8 cellular contexts compared by ENCODE assay signal in the genomic region with DNA sequence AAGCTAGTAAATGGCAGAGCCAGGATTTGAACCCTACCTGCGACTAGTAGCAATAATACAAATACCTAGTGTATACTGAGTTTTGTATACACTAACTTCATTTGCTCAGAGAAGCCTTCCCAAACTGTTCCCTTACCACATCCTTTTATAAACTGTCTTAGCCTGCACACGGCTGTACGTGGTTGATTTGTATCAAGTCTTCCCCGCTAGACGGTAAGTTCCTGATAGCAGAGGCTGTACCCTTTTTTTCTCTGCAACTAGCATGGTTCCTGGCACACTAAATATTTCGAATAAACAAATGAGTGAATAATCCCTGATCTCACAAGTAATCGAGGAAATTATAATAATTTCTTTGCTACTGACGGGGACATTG. TPM values are rescaled to one million over a fixed set of nuclear protein-coding genes. Genes with fewer than 3 reads are reported as not detected.
DNase-seq lines count a peak whose midpoint lies in the region; ATAC-seq and TF ChIP-seq lines count a peak whose summit lies in the region.

No MANE protein-coding gene starts in this region.

- dilution Hi-C loops in IMR-90 (cut with HindIII; ENCODE audit: low sequenced_read_pairs, unreplicated experiment), result no loop called here

- no peak overlapping the region for H2BK120ac ChIP-seq in IMR-90 (ENCODE audit: low read depth, low read length)

- H4K5ac ChIP-seq in IMR-90 (ENCODE audit: low read depth, low read length), result peak overlapping the region; percentile 72; the same call in 1 of the 2 replicates

- peak overlapping the region; percentile 38; the same call in 1 of the 2 replicates for H2AK5ac ChIP-seq in IMR-90 (ENCODE audit: low read depth, low read length)

- peak overlapping the region; percentile 98 for H3K4me3 Mint-ChIP-seq in central memory CD8-positive, alpha-beta T cell

- intact Hi-C loops in A673 (cut with micrococcal nuclease; ENCODE audit: unreplicated experiment) (loop anchor here (5.0 kb wide), 1 partner anchor 77 kb away; a partner anchor contains a TSS), IMR-90 (cut with micrococcal nuclease) (loop anchor here (2.0 kb wide), 1 partner anchor 76 kb away; a partner anchor contains a TSS)

- peak; percentile 7; the same call in 1 of the 2 replicates for TF ChIP-seq POLR2A in IMR-90 (IDR thresholded peaks at IDR 0.05; ENCODE audit: low read depth, low read length)

- H3K18ac ChIP-seq in IMR-90 (ENCODE audit: low read depth, low read length), result no peak overlapping the region

- H3K9me3 ChIP-seq in A673 (ENCODE audit: low read depth, low read length, poor library complexity, severe bottlenecking) (no peaks in the 10 kb centered on the region), IMR-90 (ENCODE audit: control insufficient read depth, insufficient read depth, low read length) (no peaks in the 10 kb centered on the region), mucosa of stomach (ENCODE audit: control insufficient read depth, low read length) (no peaks in the 10 kb centered on the region)

- in situ Hi-C loops in IMR-90 (cut with MboI; ENCODE audit: low sequenced_read_pairs), result no loop called here

- H3K27ac ChIP-seq in A673 (ENCODE audit: low read depth, low read length, poor library complexity, severe bottlenecking), result peak overlapping the region; percentile 70
- H3K27ac ChIP-seq in IMR-90 (ENCODE audit: insufficient read depth, low read length), result peak overlapping the region; percentile 27; the same call in 1 of the 2 replicates

- peak overlapping the region; percentile 89 for H3K4me2 ChIP-seq in IMR-90 (ENCODE audit: low read depth, low read length)

- no peaks in the 10 kb centered on the region; the same call in 1 of the 2 replicates for H4K20me1 ChIP-seq in IMR-90 (ENCODE audit: insufficient read depth, low read length)

- no peaks in the 10 kb centered on the region for H3K27me3 ChIP-seq in A673 (replicated peaks; ENCODE audit: insufficient read depth, low read depth, low read length, poor library complexity)
- H3K27me3 ChIP-seq in IMR-90 (ENCODE audit: control insufficient read depth, insufficient read depth, low read length), result no peaks in the 10 kb centered on the region
- H3K27me3 ChIP-seq in mucosa of stomach (ENCODE audit: control insufficient read depth, insufficient read depth, low read length), result no peaks in the 10 kb centered on the region

- peak overlapping the region; percentile 70 for H3K4me3 ChIP-seq in A673 (ENCODE audit: low read depth, low read length, poor library complexity, severe bottlenecking)
- peak overlapping the region; percentile 85 for H3K4me3 ChIP-seq in IMR-90 (ENCODE audit: insufficient read depth, low read depth, low read length)
- H3K4me3 ChIP-seq in mucosa of stomach (ENCODE audit: low read length), result peak overlapping the region; percentile 100

- peaks cover 24% of the 10 kb centered on the region for H3K36me3 Mint-ChIP-seq in central memory CD8-positive, alpha-beta T cell (ENCODE audit: insufficient read depth)

- peak overlapping the region; percentile 98 for H3K27ac Mint-ChIP-seq in central memory CD8-positive, alpha-beta T cell (ENCODE audit: low read depth)

- peaks cover 31% of the 10 kb centered on the region for H3K4me1 Mint-ChIP-seq in central memory CD8-positive, alpha-beta T cell

- peak overlapping the region; percentile 39 for H3K56ac ChIP-seq in IMR-90 (ENCODE audit: extremely low read depth, insufficient read depth, low read length)

- peak overlapping the region; percentile 90; the same call in 1 of the 2 replicates for H3K9ac ChIP-seq in IMR-90 (ENCODE audit: low read depth, low read length)
- peak overlapping the region; percentile 99 for H3K9ac ChIP-seq in mucosa of stomach (ENCODE audit: low read length)

- no peak overlapping the region for H2AK9ac ChIP-seq in IMR-90 (replicated peaks; ENCODE audit: low read depth, low read length, poor library complexity)

- no CpG with 5 or more reads among the region's 8 CpGs for WGBS in IMR-90 (ENCODE audit: extremely low coverage in 2 of 2, insufficient read length in 1 of 2), 2 experiments

- no peaks in the 10 kb centered on the region for H3K27me3 Mint-ChIP-seq in central memory CD8-positive, alpha-beta T cell

- peaks cover 13% of the 10 kb centered on the region for H3K36me3 ChIP-seq in A673 (ENCODE audit: insufficient read depth, low read length, poor library complexity, severe bottlenecking)
- peaks cover 12% of the 10 kb centered on the region for H3K36me3 ChIP-seq in IMR-90 (ENCODE audit: control insufficient read depth, insufficient read depth, low read length)
- H3K36me3 ChIP-seq in mucosa of stomach (ENCODE audit: control insufficient read depth, insufficient read depth, low read length), result no peaks in the 10 kb centered on the region

- peak overlapping the region; percentile 82 to 92 for H4K8ac ChIP-seq in IMR-90 (ENCODE audit: low read depth in 2 of 2, low read length in 2 of 2)

- DNase-seq in A673 (ENCODE audit: low spot score), result no peak
- no peak for DNase-seq in IMR-90
- DNase-seq in central memory CD8-positive, alpha-beta T cell (ENCODE audit: low spot score in 2 of 2), result no peak
- no peak for DNase-seq in stimulated activated naive CD4-positive, alpha-beta T cell treated with Interleukin-2 at 50 U/mL for 16 hours (lab: John Stamatoyannopoulos, UW)
- no peak for DNase-seq in activated CD4-positive, CD25-positive, alpha-beta regulatory T cell treated with anti-CD3 and anti-CD28 coated beads, Interleukin-2, amount 50 U/mL, for 72 hours
- DNase-seq in midbrain (lab: John Stamatoyannopoulos, UW), result no peak

- peak overlapping the region; percentile 68 for H2BK5ac ChIP-seq in IMR-90 (ENCODE audit: low read depth, low read length, poor library complexity, severe bottlenecking)

- no peaks in the 10 kb centered on the region for H3K9me3 Mint-ChIP-seq in central memory CD8-positive, alpha-beta T cell

- H2BK20ac ChIP-seq in IMR-90 (ENCODE audit: low read depth, low read length), result no peak overlapping the region

- no peak overlapping the region for H2BK15ac ChIP-seq in IMR-90 (ENCODE audit: low read depth, low read length)

- no peak overlapping the region for H3K4ac ChIP-seq in IMR-90 (ENCODE audit: low read depth, low read length)

- CTCF ChIA-PET in A673 (lab: Charles Lee) (no interaction called here), IMR-90 (lab: Yijun Ruan, JAX) (no interaction called here)

- H2AFZ ChIP-seq in IMR-90 (replicated peaks; ENCODE audit: low read length, poor library complexity), result no peak overlapping the region

- TF ChIP-seq CTCF in A673 (conservative IDR thresholded peaks at IDR 0.05; ENCODE audit: low read depth, low read length), result no peak
- TF ChIP-seq CTCF in IMR-90 (conservative IDR thresholded peaks at IDR 0.05; ENCODE audit: low read depth, low read length), result no peak

- no peak overlapping the region for H3K23ac ChIP-seq in IMR-90 (ENCODE audit: low read depth, low read length)

- no TSS peak for BruUV-seq in A673 (replicated peaks; lab: Mats Ljungman, UMichigan)
- TSS peak; percentile 61 for BruUV-seq in IMR-90 (replicated peaks; lab: Mats Ljungman, UMichigan)

- H3K79me1 ChIP-seq in IMR-90 (ENCODE audit: low read depth in 1 of 2, low read length in 2 of 2), result peaks cover 20 to 37% of the 10 kb centered on the region in 2 experiments

- 0 out of 2 replicates have a peak overlapping the region, but pooled peaks have one; percentile 54 for H3K14ac ChIP-seq in IMR-90 (replicated peaks; ENCODE audit: low read depth, low read length)

- TF ChIP-seq RAD21 in IMR-90 (IDR thresholded peaks at IDR 0.05; ENCODE audit: low read length), result no peak

- no peak for ATAC-seq in IMR-90 (ENCODE audit: low read depth)
- ATAC-seq in central memory CD8-positive, alpha-beta T cell (replicated peaks; ENCODE audit: extremely low read depth, poor library complexity, severe bottlenecking), result peak; percentile 44
- ATAC-seq in GM21381 (IDR thresholded peaks at IDR 0.05; ENCODE audit: unreplicated experiment), result no peak

- no peaks in the 10 kb centered on the region for H3K9me1 ChIP-seq in IMR-90 (ENCODE audit: insufficient read depth, low read length)

- H3K4me1 ChIP-seq in A673 (ENCODE audit: insufficient read depth, low read length, poor library complexity, severe bottlenecking), result peaks cover 12% of the 10 kb centered on the region
- 0 out of 2 replicates have a peak, but pooled peaks cover 2% of the 10 kb centered on the region for H3K4me1 ChIP-seq in IMR-90 (ENCODE audit: control insufficient read depth, insufficient read depth, low read length)
- H3K4me1 ChIP-seq in mucosa of stomach (ENCODE audit: control insufficient read depth, insufficient read depth, low read length), result peaks cover 4% of the 10 kb centered on the region

- POLR2A ChIA-PET in A673 (lab: Charles Lee; ENCODE audit: low non-redundant PET), result no interaction called here
- POLR2A ChIA-PET in IMR-90 (lab: Charles Lee; ENCODE audit: unreplicated experiment), result interaction anchor here (1.0 kb wide), 1 partner anchor 58 kb away, joined by 3 read pairs; no protein-coding TSS in a partner anchor

- H4K91ac ChIP-seq in IMR-90 (ENCODE audit: insufficient read depth, low read depth, low read length), result no peak overlapping the region

TF ChIP-seq in IMR-90, 13 proteins besides CTCF, POLR2A, EP300 and RAD21:
- TF ChIP-seq RCOR1 (IDR thresholded peaks at IDR 0.05; ENCODE audit: insufficient replicate concordance, low read length), result no peak

RNA-seq across cellular contexts. Expression of a gene that starts 0.6 kb away (rescaled TPM):
- 86.7 and 99.1 TPM in 2 replicates for total RNA-seq in A673 (2021)
- 109 and 118 TPM in 2 replicates for total RNA-seq in IMR-90 (2012; rRNA removed)
- polyA plus RNA-seq in IMR-90 (2012; rRNA removed), result 98.4 and 102 TPM in 2 replicates
- 73.2 and 76.9 TPM in 2 replicates for polyA plus RNA-seq in IMR-90 (2012; cell fraction: cytosol; rRNA removed)
- polyA plus RNA-seq in IMR-90 (2012; cell fraction: nucleus; rRNA removed; ENCODE audit: low replicate concordance), result 59.0 and 86.9 TPM in 2 replicates

RNA-seq across cellular contexts. Expression of a gene that starts 55.5 kb away (rescaled TPM):
- 0.32 and 0.46 TPM in 2 replicates for total RNA-seq in A673 (2021)
- total RNA-seq in IMR-90 (2012; rRNA removed), result 0.18 TPM in 1 of 2 replicates, not detected in the other
- polyA plus RNA-seq in IMR-90 (2012; rRNA removed), result 0.20 and 0.22 TPM in 2 replicates
- 0.07 TPM in 1 of 2 replicates, not detected in the other for polyA plus RNA-seq in IMR-90 (2012; cell fraction: cytosol; rRNA removed)
- 0.91 and 0.95 TPM in 2 replicates for polyA plus RNA-seq in IMR-90 (2012; cell fraction: nucleus; rRNA removed; ENCODE audit: low replicate concordance)

RNA-seq across cellular contexts. Expression of a gene that starts 57.0 kb away (rescaled TPM):
- total RNA-seq in A673 (2021), result 0.11 and 0.28 TPM in 2 replicates
- total RNA-seq in IMR-90 (2012; rRNA removed), result 25.8 and 26.1 TPM in 2 replicates
- polyA plus RNA-seq in IMR-90 (2012; rRNA removed), result 26.5 and 29.6 TPM in 2 replicates
- 12.7 and 19.2 TPM in 2 replicates for polyA plus RNA-seq in IMR-90 (2012; cell fraction: cytosol; rRNA removed)
- polyA plus RNA-seq in IMR-90 (2012; cell fraction: nucleus; rRNA removed; ENCODE audit: low replicate concordance), result 28.4 and 44.9 TPM in 2 replicates

Comparison
In these comparisons a context has a peak if more than half of its experiments do, and no peak if none do; other contexts are left out.
1. RNA of a gene that starts 57.0 kb away (total RNA-seq): 25.8 to 26.1 TPM in IMR-90; 0.11 to 0.28 TPM in A673; every median in the first group is over 10 times any median in the second.
2. Peak in every context shown above with its lines, with median percentiles within 50 percentile points of each other: H3K4me3 ChIP-seq.